32 cellular contexts compared by ENCODE assay signal in genomic region chr11:2426221-2426620, GRCh38. TPM values are rescaled to one million over a fixed set of nuclear protein-coding genes. Genes with fewer than 3 reads are reported as not detected.
"Had no signal": no experiment of that assay in that cellular context is flagged by ENCODE, and none has a peak within 500 bp of the region (broad histone marks: within the 10 kb centered on the region; RNA-seq: fewer than 3 reads in every experiment).

No MANE protein-coding gene starts in this region.

- ATAC-seq: activated CD4-positive, alpha-beta T cell treated with anti-CD3 and anti-CD28 coated beads for 36 hours; activated CD4-positive, CD25-positive, alpha-beta regulatory T cell treated with anti-CD3 and anti-CD28 coated beads, Interleukin-2, amount 50 U/mL, for 24 hours; activated CD8-positive, alpha-beta memory T cell treated with anti-CD3 and anti-CD28 coated beads, Interleukin-2, amount 10 ng/mL, durations not matched to agents 7 days and 5 days; activated CD8-positive, alpha-beta T cell treated with anti-CD3 and anti-CD28 coated beads, Interleukin-2, amount 10 ng/mL, durations not matched to agents 7 days and 5 days; activated naive CD8-positive, alpha-beta T cell treated with anti-CD3 and anti-CD28 coated beads, Interleukin-2, amount 50 U/mL, for 24 hours; WTC11 had no signal

- H3K27ac ChIP-seq: ascending aorta, cardiac muscle cell, WERI-Rb-1 had no signal

- H3K27me3 ChIP-seq: ascending aorta, cardiac muscle cell had no signal

- H3K4me3 ChIP-seq: ascending aorta, cardiac muscle cell had no signal

- H3K4me1 ChIP-seq: ascending aorta had no signal

- H3K9me3 ChIP-seq: ascending aorta had no signal

- H3K36me3 ChIP-seq: ascending aorta, cardiac muscle cell, WERI-Rb-1 had no signal

- DNase-seq: activated CD4-positive, alpha-beta memory T cell treated with anti-CD3 and anti-CD28 coated beads, Interleukin-2, amount 10 ng/mL, durations not matched to agents 7 days and 5 days; activated CD4-positive, alpha-beta T cell treated with anti-CD3 and anti-CD28 coated beads for 1 hour; activated CD4-positive, alpha-beta T cell treated with anti-CD3 and anti-CD28 coated beads for 36 hours; activated CD4-positive, alpha-beta T cell treated with anti-CD3 and anti-CD28 coated beads for 48 hours; activated CD4-positive, alpha-beta T cell treated with anti-CD3 and anti-CD28 coated beads, Interleukin-2, amount 10 ng/mL, durations not matched to agents 7 days and 5 days; activated CD4-positive, alpha-beta T cell treated with anti-CD3 and anti-CD28 coated beads, Interleukin-2, amount 50 U/mL, for 48 hours; activated CD4-positive, CD25-positive, alpha-beta regulatory T cell; activated CD8-positive, alpha-beta memory T cell treated with anti-CD3 and anti-CD28 coated beads for 24 hours; activated CD8-positive, alpha-beta memory T cell treated with anti-CD3 and anti-CD28 coated beads, Interleukin-2, amount 10 ng/mL, durations not matched to agents 7 days and 5 days; activated CD8-positive, alpha-beta memory T cell treated with anti-CD3 and anti-CD28 coated beads, Interleukin-2, amount 50 U/mL, for 48 hours; activated CD8-positive, alpha-beta T cell treated with anti-CD3 and anti-CD28 coated beads, Interleukin-2, amount 10 ng/mL, durations not matched to agents 7 days and 5 days; activated effector memory CD4-positive, alpha-beta T cell treated with Interleukin-2 at 50 U/mL for 16 hours; activated gamma-delta T cell; activated naive CD4-positive, alpha-beta T cell treated with anti-CD3 and anti-CD28 coated beads, Interleukin-2, amount 10 ng/mL, durations not matched to agents 7 days and 5 days; activated naive CD4-positive, alpha-beta T cell treated with Interleukin-2 at 50 U/mL for 16 hours; activated naive CD8-positive, alpha-beta T cell treated with anti-CD3 and anti-CD28 coated beads, Interleukin-2, amount 10 ng/mL, durations not matched to agents 7 days and 5 days; activated naive CD8-positive, alpha-beta T cell treated with anti-CD3 and anti-CD28 coated beads, Interleukin-2, amount 50 U/mL, for 24 hours; activated T-cell treated with anti-CD3 and anti-CD28 coated beads, Interleukin-2, amount 50 U/mL, for 24 hours; activated T-cell treated with anti-CD3 and anti-CD28 coated beads, Interleukin-2, amount 50 U/mL, for 48 hours; amygdala; anterior cingulate cortex; central memory CD4-positive, alpha-beta T cell; T-helper 1 cell; T-helper 2 cell; T-helper 9 cell; WERI-Rb-1 had no signal

- FAIRE-seq: bronchial epithelial cell had no signal

RNA-seq across cellular contexts. Expression of gene TRPM5, which starts 18.1 kb away (rescaled TPM):
- total RNA-seq: activated CD4-positive, alpha-beta memory T cell treated with anti-CD3 and anti-CD28 coated beads, Interleukin-2, amount 10 ng/mL, durations not matched to agents 7 days and 5 days; activated CD8-positive, alpha-beta memory T cell treated with anti-CD3 and anti-CD28 coated beads, Interleukin-2, amount 10 ng/mL, durations not matched to agents 7 days and 5 days; activated CD8-positive, alpha-beta T cell treated with anti-CD3 and anti-CD28 coated beads, Interleukin-2, amount 10 ng/mL, durations not matched to agents 7 days and 5 days; activated naive CD8-positive, alpha-beta T cell treated with anti-CD3 and anti-CD28 coated beads, Interleukin-2, amount 10 ng/mL, durations not matched to agents 7 days and 5 days; activated T-helper 2 cell treated with anti-CD3 and anti-CD28 coated beads, Interferon-gamma antibody, Interleukin-2, Interleukin-4, amounts not matched to agents 10 μg/mL and 5 μg/mL and 100 μg/mL, durations not matched to agents 14 hours and 24 hours and 36 hours; ascending aorta; bronchial epithelial cell had no signal
